Comparison of ENCODE assay signal across 21 cellular contexts in the genomic region with DNA sequence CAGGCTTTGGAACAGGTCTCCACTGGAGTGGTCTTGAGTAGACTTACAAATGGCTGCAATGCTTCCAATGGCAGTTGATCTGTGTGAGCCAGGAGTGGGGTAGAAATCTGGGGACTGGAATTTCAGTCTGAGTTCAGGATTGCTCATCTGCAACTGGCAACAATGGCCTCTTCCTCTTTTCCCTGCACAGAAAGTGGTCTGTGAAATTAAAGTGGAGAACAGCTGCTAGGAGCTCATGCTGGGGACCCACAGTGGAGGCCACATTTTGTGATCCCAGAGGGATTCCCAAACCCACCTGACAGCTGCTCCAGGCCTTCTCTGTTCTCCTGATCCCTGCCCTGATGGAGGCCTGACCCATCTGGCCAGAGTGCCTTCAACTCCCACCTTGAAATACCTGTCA.
"Had no signal": no experiment of that assay in that cellular context is flagged by ENCODE, and none has a peak within 500 bp of the region (broad histone marks: within the 10 kb centered on the region; RNA-seq: fewer than 3 reads in every experiment).

No MANE protein-coding gene starts in this region.

- H3K27me3 ChIP-seq: foreskin keratinocyte, left lung, right atrium auricular region, tibial nerve had no signal

- H3K4me3 ChIP-seq: left lung, mucosa of descending colon, right atrium auricular region, skin epidermis, tibial nerve had no signal

- H3K27ac ChIP-seq: foreskin keratinocyte, left lung, right atrium auricular region, skin epidermis, tibial nerve, VCaP had no signal

- H3K9me3 ChIP-seq: left lung, mucosa of descending colon, right atrium auricular region, tibial nerve had no signal

- H3K36me3 ChIP-seq: left lung, right atrium auricular region, tibial nerve had no signal

- H3K4me1 ChIP-seq: foreskin keratinocyte, left lung, right atrium auricular region had no signal

- ATAC-seq: activated T-helper 17 cell treated with anti-CD3 and anti-CD28 coated beads, Interleukin-2, amount 50 U/mL, for 72 hours; foreskin keratinocyte; left lung; mucosa of descending colon; natural killer cell treated with Interleukin-12 subunit alpha and Interleukin-12 subunit beta and Interleukin-15 and Interleukin-18, amount 100 ng/mL, for 72 hours; stimulated activated naive B cell treated with anti-CD40 and anti-IgM and Interleukin-4, amounts not matched to agents 10 μg/mL and 1 μg/mL and 100 μg/mL, for 72 hours had no signal

- FAIRE-seq: kidney had no signal

- DNase-seq: activated CD4-positive, alpha-beta T cell treated with anti-CD3 and anti-CD28 coated beads for 1 hour; activated CD4-positive, alpha-beta T cell treated with anti-CD3 and anti-CD28 coated beads, Interleukin-2, amount 50 U/mL, for 4 hours; activated naive CD4-positive, alpha-beta T cell treated with Interleukin-2 at 50 U/mL for 16 hours; aorta; cerebellar nuclear complex; effector memory CD4-positive, alpha-beta T cell; foreskin keratinocyte; glutamatergic neuron; hypothalamus; kidney; left lung; mucosa of descending colon; stimulated activated CD4-positive, alpha-beta T cell treated with anti-CD3 and anti-CD28 coated beads, Interleukin-15, amount 100 ng/mL, for 24 hours; stimulated activated CD4-positive, alpha-beta T cell treated with anti-CD3 and anti-CD28 coated beads, Interleukin-4, amount 100 ng/mL, for 1 hour; stimulated activated naive B cell treated with anti-CD40 and anti-IgM and Interleukin-4, amounts not matched to agents 10 μg/mL and 1 μg/mL and 100 μg/mL, for 72 hours had no signal
